ENCODE assay signal across 1 cellular context in genomic region chr9:112012026-112012902, GRCh38.
TF ChIP-seq lines count a peak whose summit lies in the region.

No MANE protein-coding gene starts in this region.

TF ChIP-seq in K562, 482 proteins besides CTCF, POLR2A, EP300 and RAD21 (continued from another document):
- TF ChIP-seq ZNF586 (CRISPR knock-in tag; conservative IDR thresholded peaks at IDR 0.05) (no peak), SPI1 (IDR thresholded peaks at IDR 0.05; ENCODE audit: borderline replicate concordance, low read depth, low read length) (peak; percentile 35; the same call in 1 of the 2 replicates), SIN3A (IDR thresholded peaks at IDR 0.05; ENCODE audit: borderline replicate concordance in 2 of 2, control insufficient read depth in 1 of 2, low read depth in 2 of 2, low read length in 2 of 2) (no peak)
